ENCODE assay signal across 9 cellular contexts in the genomic region with DNA sequence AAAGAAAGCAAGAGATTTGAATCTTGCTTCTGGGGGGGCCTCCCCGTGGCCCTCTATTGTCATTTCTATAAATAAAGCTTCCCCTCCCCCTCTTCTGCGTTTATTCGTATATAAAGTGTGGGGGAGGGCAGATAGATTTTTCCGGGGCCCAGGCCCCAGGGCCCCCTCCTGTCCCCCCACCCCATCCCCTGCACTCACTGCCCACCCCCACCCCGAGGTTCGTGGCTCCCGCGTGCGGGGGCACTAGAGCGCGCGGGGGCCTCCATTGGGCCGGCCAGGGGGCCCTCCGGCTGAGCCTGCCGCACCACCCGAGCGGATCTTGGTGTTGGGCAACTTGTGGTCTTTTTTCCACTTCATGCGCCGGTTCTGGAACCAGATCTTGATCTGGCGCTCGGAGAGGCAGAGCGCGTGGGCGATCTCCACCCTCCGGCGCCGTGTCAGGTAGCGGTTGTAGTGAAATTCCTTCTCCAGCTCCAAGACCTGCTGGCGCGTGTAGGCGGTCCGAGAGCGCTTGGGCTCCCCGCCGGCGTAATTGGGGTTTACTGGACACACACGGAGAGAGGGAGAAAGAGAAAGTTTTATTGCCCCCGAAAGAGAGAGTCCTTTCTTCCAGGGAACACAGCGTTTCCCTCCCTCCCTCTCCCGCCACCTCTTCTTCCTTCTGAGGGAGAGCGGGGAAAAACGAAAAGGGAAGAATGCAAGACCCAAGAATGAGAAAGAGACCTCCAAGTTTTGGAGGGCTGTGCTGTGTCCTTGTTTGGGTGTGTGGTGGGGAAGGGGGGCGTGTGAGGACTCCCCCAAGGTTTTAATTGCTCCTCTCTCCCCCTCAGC. TPM values are rescaled to one million over a fixed set of nuclear protein-coding genes. Genes with fewer than 3 reads are reported as not detected.
A peak's percentile ranks its signal among the peaks of the same experiment; 100 is the strongest.
DNase-seq lines count a peak whose midpoint lies in the region; ATAC-seq, FAIRE-seq and TF ChIP-seq lines count a peak whose summit lies in the region.
"Had no signal": no experiment of that assay in that cellular context is flagged by ENCODE, and none has a peak within 500 bp of the region (broad histone marks: within the 10 kb centered on the region; RNA-seq: fewer than 3 reads in every experiment).

No MANE protein-coding gene starts in this region.

- TF ChIP-seq CTCF in liver (IDR thresholded peaks at IDR 0.05; ENCODE audit: low read depth, low read length, missing input control) (no peak), HepG2 (CRISPR knock-in tag; IDR thresholded peaks at IDR 0.05) (no peak), astrocyte of the cerebellum (IDR thresholded peaks at IDR 0.05; ENCODE audit: low read depth, low read length, missing control alignments) (no peak)

- POLR2A ChIA-PET in HepG2 (lab: Yijun Ruan, JAX): no interaction called here

- H3K27ac ChIP-seq in liver (ENCODE audit: low read depth in 1 of 2, low read length in 2 of 2) (peak overlapping the region; percentile 70 to 72), HepG2 (ENCODE audit: extremely low read length, insufficient read depth, low read length) (no peak overlapping the region), mesenchymal stem cell (ENCODE audit: low read length, poor library complexity, severe bottlenecking) (peak overlapping the region; percentile 37), aorta (ENCODE audit: low read depth in 1 of 2, low read length in 2 of 2) (peak overlapping the region; percentile 11 to 88)

- intact Hi-C loops in HepG2 (cut with micrococcal nuclease; ENCODE audit: unreplicated experiment): no loop called here
- intact Hi-C loops in aorta (cut with DNase I): loop anchor here in 1 of 2 donors (1.0 kb wide), 2 partner anchors 29 to 33 kb away; no protein-coding TSS in a partner anchor

- H3K4me1 ChIP-seq in liver (ENCODE audit: control insufficient read depth in 4 of 4, insufficient read depth in 4 of 4, low read length in 3 of 4) (peaks cover 0 to 3% (median 1%) of the 10 kb centered on the region in 4 donors), HepG2 (ENCODE audit: insufficient read depth, low read length) (no peaks in the 10 kb centered on the region), mesenchymal stem cell (ENCODE audit: control insufficient read depth, insufficient read depth, low read depth, low read length) (peaks cover 38% of the 10 kb centered on the region), aorta (ENCODE audit: control insufficient read depth in 1 of 2, insufficient read depth in 2 of 2, low read length in 2 of 2) (peaks cover 0 to 7% of the 10 kb centered on the region in 2 donors)

- H4K20me1 ChIP-seq in HepG2 (ENCODE audit: insufficient read depth, low read length): no peaks in the 10 kb centered on the region; the same call in 1 of the 2 replicates

- TF ChIP-seq RAD21 in liver (IDR thresholded peaks at IDR 0.05) (no peak), HepG2 (CRISPR knock-in tag; IDR thresholded peaks at IDR 0.05) (no peak)

- TF ChIP-seq POLR2A in HepG2 (IDR thresholded peaks at IDR 0.05; ENCODE audit: insufficient read depth in 1 of 2, low read depth in 2 of 2, low read length in 2 of 2): no peak

- H3K14ac ChIP-seq in mesenchymal stem cell (ENCODE audit: low read length in 2 of 2): peak overlapping the region in 1 of 2 experiments; percentile 88

- H4K8ac ChIP-seq in mesenchymal stem cell (ENCODE audit: low read length): peak overlapping the region; percentile 73

- H3K27me3 ChIP-seq in liver (ENCODE audit: control insufficient read depth in 4 of 4, insufficient read depth in 4 of 4, low read length in 3 of 4) (peaks cover 0 to 24% (median 5%) of the 10 kb centered on the region in 4 donors), HepG2 (ENCODE audit: control insufficient read depth in 1 of 2, insufficient read depth in 2 of 2, low read length in 2 of 2) (peaks cover 35 to 89% of the 10 kb centered on the region in 2 experiments), mesenchymal stem cell (ENCODE audit: control insufficient read depth in 1 of 2, insufficient read depth in 1 of 2, low read length in 2 of 2) (peaks cover 0 to 4% of the 10 kb centered on the region in 2 experiments), aorta (ENCODE audit: control insufficient read depth in 1 of 2, insufficient read depth in 2 of 2, low read length in 1 of 2) (no peaks in the 10 kb centered on the region)

- peaks cover 5% of the 10 kb centered on the region for H3K79me1 ChIP-seq in mesenchymal stem cell (replicated peaks; ENCODE audit: low read length, poor library complexity, severe bottlenecking)

- DNase-seq in HepG2 (ENCODE audit: low spot score) (no peak), astrocyte of the cerebellum (ENCODE audit: low read depth) (no peak), mesenchymal stem cell (peak; percentile 84), aorta (peak; percentile 82 to 88), DMS153 (lab: John Stamatoyannopoulos, UW) (no peak), HTR-8/SVneo (ENCODE audit: insufficient read length, low spot score) (no peak)
- DNase-seq: caudate nucleus had no signal

- H2BK120ac ChIP-seq in mesenchymal stem cell (ENCODE audit: low read depth, low read length): peak overlapping the region; percentile 98

- no peak overlapping the region for H2BK15ac ChIP-seq in mesenchymal stem cell (ENCODE audit: low read depth, poor library complexity, severe bottlenecking)

- H2AK5ac ChIP-seq in mesenchymal stem cell (ENCODE audit: low read length, severe bottlenecking): no peak overlapping the region

- H3K4me3 ChIP-seq in liver (ENCODE audit: low read depth in 1 of 3, low read length in 3 of 3): peak overlapping the region in 1 of 3 donors; percentile 46
- H3K4me3 ChIP-seq in HepG2 (replicated peaks in 1 of 3; ENCODE audit: insufficient read depth in 1 of 3, low read depth in 2 of 3, low read length in 3 of 3): no peak overlapping the region
- peak overlapping the region; percentile 82 for H3K4me3 ChIP-seq in astrocyte of the cerebellum (ENCODE audit: low read depth, low read length)
- H3K4me3 ChIP-seq in mesenchymal stem cell (ENCODE audit: insufficient read depth in 1 of 2, low read depth in 1 of 2, low read length in 2 of 2): peak overlapping the region; percentile 18 to 96
- peak overlapping the region in 1 of 2 donors; percentile 40 for H3K4me3 ChIP-seq in aorta (ENCODE audit: low read length in 2 of 2)

- H2AFZ ChIP-seq in HepG2 (ENCODE audit: low read length): no peak overlapping the region
- no peak overlapping the region for H2AFZ ChIP-seq in mesenchymal stem cell (ENCODE audit: low read depth, low read length)

- H3K18ac ChIP-seq in mesenchymal stem cell (ENCODE audit: low read depth in 1 of 2, low read length in 2 of 2): peak overlapping the region; percentile 89 to 97

- H3K9me3 ChIP-seq in liver (ENCODE audit: control insufficient read depth in 4 of 4, low read length in 3 of 4) (no peaks in the 10 kb centered on the region), HepG2 (ENCODE audit: low read length) (no peaks in the 10 kb centered on the region), mesenchymal stem cell (ENCODE audit: control insufficient read depth, low read length) (no peaks in the 10 kb centered on the region), aorta (ENCODE audit: control insufficient read depth, low read length) (no peaks in the 10 kb centered on the region)

- H3K23ac ChIP-seq in mesenchymal stem cell (ENCODE audit: low read length in 2 of 2): peak overlapping the region in 1 of 2 experiments; percentile 91

- no TSS peak for BruUV-seq in HepG2 (replicated peaks; lab: Mats Ljungman, UMichigan)

- H4K91ac ChIP-seq in mesenchymal stem cell (ENCODE audit: low read length): peak overlapping the region; percentile 74

- H3K36me3 ChIP-seq in liver (ENCODE audit: control insufficient read depth in 4 of 4, insufficient read depth in 3 of 4, low read depth in 1 of 4, low read length in 3 of 4) (no peaks in the 10 kb centered on the region), HepG2 (replicated peaks in 1 of 2; ENCODE audit: control insufficient read depth in 1 of 2, insufficient read depth in 2 of 2, low read length in 2 of 2) (no peaks in the 10 kb centered on the region), mesenchymal stem cell (ENCODE audit: control insufficient read depth in 1 of 2, insufficient read depth in 2 of 2, low read depth in 1 of 2, low read length in 2 of 2) (peaks cover 10 to 15% of the 10 kb centered on the region in 2 experiments), aorta (ENCODE audit: control insufficient read depth in 1 of 2, insufficient read depth in 2 of 2, low read length in 1 of 2) (no peaks in the 10 kb centered on the region)

- H3K79me2 ChIP-seq in HepG2 (ENCODE audit: insufficient read depth, low read length): no peaks in the 10 kb centered on the region

- WGBS in liver: 15% methylated on average over 43 of the region's 43 CpGs
- WGBS in HepG2 (ENCODE audit: low lambda C conversion rate): 26% methylated on average over 43 of the region's 43 CpGs
- WGBS in mesenchymal stem cell: under 1% methylated on average over 24 of the region's 43 CpGs
- WGBS in aorta, 2 donors: 7% methylated on average over 42 of the region's 43 CpGs

- ATAC-seq in HepG2 (no peak), aorta (ENCODE audit: low FRiP score) (peak; percentile 37), GM21528 (IDR thresholded peaks at IDR 0.05; ENCODE audit: low FRiP score, unreplicated experiment) (no peak)

- peak overlapping the region; percentile 59 for H2BK5ac ChIP-seq in mesenchymal stem cell (ENCODE audit: low read depth, low read length, poor library complexity, severe bottlenecking)

- H3K9ac ChIP-seq in liver (ENCODE audit: low read depth in 1 of 2, low read length in 2 of 2) (no peak overlapping the region), HepG2 (ENCODE audit: insufficient read depth, low read depth, low read length) (no peak overlapping the region), mesenchymal stem cell (ENCODE audit: low read length) (peak overlapping the region; percentile 95)

- H3K4me2 ChIP-seq in HepG2 (ENCODE audit: low read depth, low read length) (no peak overlapping the region), mesenchymal stem cell (ENCODE audit: low read length, poor library complexity, severe bottlenecking) (peak overlapping the region; percentile 60)

- FAIRE-seq in HepG2 (lab: Jason Lieb, UNC) (no peak), HTR-8/SVneo (lab: Jason Lieb, UNC) (no peak)

- CTCF ChIA-PET in HepG2 (lab: Yijun Ruan, JAX; ENCODE audit: low intra/inter-chr PET ratio, low total read pairs): no interaction called here

- H2BK12ac ChIP-seq in mesenchymal stem cell (ENCODE audit: low read length in 2 of 2): peak overlapping the region in 1 of 2 experiments; percentile 7

- TF ChIP-seq EP300 in HepG2 (IDR thresholded peaks at IDR 0.05; ENCODE audit: low read depth in 2 of 2, low read length in 2 of 2) (no peak), HepG2 (CRISPR knock-in tag; IDR thresholded peaks at IDR 0.05; ENCODE audit: borderline replicate concordance) (no peak)

- H3K4ac ChIP-seq in mesenchymal stem cell (ENCODE audit: low read depth in 1 of 2, low read length in 2 of 2): peak overlapping the region; percentile 60 to 98

- in situ Hi-C loops in HepG2 (cut with HindIII; ENCODE audit: extremely low pct_ligation_motif_present, low pct_unique_long_range_greater_than_20kb) (no loop called here), astrocyte of the cerebellum (cut with HindIII; ENCODE audit: low sequenced_read_pairs) (no loop called here)

RNA-seq across cellular contexts. Expression of gene HOXB4, which starts 1.5 kb away (rescaled TPM):
- total RNA-seq in liver: under 1 TPM; 0.65 to 0.75 TPM
- under 1 TPM; 0.19 to 0.35 TPM for polyA plus RNA-seq in liver
- not detected in 2 replicates for total RNA-seq in HepG2 (2016; rRNA removed; fragmentation: Illumina TruSeq; extraction: Trizol)
- total RNA-seq in HepG2 (2016; cell fraction: cytosol; rRNA removed; fragmentation: Illumina TruSeq; extraction: Trizol; ENCODE audit: low read depth): not detected in 2 replicates
- not detected in 2 replicates for total RNA-seq in HepG2 (2016; cell fraction: insoluble cytoplasmic fraction; rRNA removed; fragmentation: Illumina TruSeq; extraction: Trizol)
- not detected in 2 replicates for total RNA-seq in HepG2 (2016; cell fraction: membrane; rRNA removed; fragmentation: Illumina TruSeq; extraction: Trizol)
- not detected in 2 replicates for total RNA-seq in HepG2 (2016; cell fraction: nucleus; rRNA removed; fragmentation: Illumina TruSeq; extraction: Trizol)
- not detected in 2 replicates for polyA plus RNA-seq in HepG2 (2011; rRNA removed)
- not detected in 2 replicates for polyA plus RNA-seq in HepG2 (2011; cell fraction: cytosol; rRNA removed)
- polyA plus RNA-seq in HepG2 (2011; cell fraction: nucleus; rRNA removed): not detected in 2 replicates
- not detected in 2 replicates for polyA plus RNA-seq in HepG2 (2012)
- not detected in 2 replicates for polyA plus RNA-seq in HepG2 (2016; cell fraction: cytosol; fragmentation: Illumina TruSeq; extraction: Trizol; ENCODE audit: low read depth)
- not detected in 2 replicates for polyA plus RNA-seq in HepG2 (2016; cell fraction: insoluble cytoplasmic fraction; fragmentation: Illumina TruSeq; extraction: Trizol; ENCODE audit: low read depth)
- polyA plus RNA-seq in HepG2 (2016; cell fraction: membrane; fragmentation: Illumina TruSeq; extraction: Trizol; ENCODE audit: low read depth): not detected in 2 replicates
- not detected in 2 replicates for polyA plus RNA-seq in HepG2 (2016; cell fraction: nucleus; fragmentation: Illumina TruSeq; extraction: Trizol; ENCODE audit: insufficient read depth, low read depth)
- 0.04 and 0.49 TPM in 2 replicates for polyA minus RNA-seq in HepG2 (2011; rRNA and poly(A)+ RNA removed; ENCODE audit: low replicate concordance)
- not detected in 2 replicates for polyA minus RNA-seq in HepG2 (2011; cell fraction: cytosol; rRNA and poly(A)+ RNA removed)
- polyA minus RNA-seq in HepG2 (2011; cell fraction: nucleus; rRNA and poly(A)+ RNA removed): not detected in 2 replicates
- polyA plus RNA-seq in mesenchymal stem cell (2013, experiment 1 of 2): 5.9 TPM
- 5.9 TPM for polyA plus RNA-seq in mesenchymal stem cell (2013, experiment 2 of 2)
- 10 to 100 TPM in 1 of 2 donors, 1 to 10 TPM in 1; 6.6 to 17.9 TPM for total RNA-seq in aorta
- polyA plus RNA-seq in aorta: 10 to 100 TPM in 1 of 2 donors, 1 to 10 TPM in 1; 1.4 to 11.5 TPM

RNA-seq across cellular contexts. Expression of gene HOXB3, which starts 13.3 kb away (rescaled TPM):
- total RNA-seq in liver (1 to 10 TPM in 1 of 2 donors, under 1 TPM in 1; 0.75 to 2.2 TPM), HepG2 (2016; rRNA removed; fragmentation: Illumina TruSeq; extraction: Trizol) (not detected in 2 replicates), aorta (10 to 100 TPM; 20.0 to 62.9 TPM)
- polyA plus RNA-seq in liver (1 to 10 TPM; 1.0 to 1.3 TPM), HepG2 (2011; rRNA removed) (not detected in 2 replicates), aorta (10 to 100 TPM in 1 of 2 donors, 1 to 10 TPM in 1; 2.4 to 30.5 TPM)
- not detected in 2 replicates for total RNA-seq in HepG2 (2016; cell fraction: cytosol; rRNA removed; fragmentation: Illumina TruSeq; extraction: Trizol; ENCODE audit: low read depth)
- total RNA-seq in HepG2 (2016; cell fraction: insoluble cytoplasmic fraction; rRNA removed; fragmentation: Illumina TruSeq; extraction: Trizol): not detected in 2 replicates
- total RNA-seq in HepG2 (2016; cell fraction: membrane; rRNA removed; fragmentation: Illumina TruSeq; extraction: Trizol): not detected in 2 replicates
- not detected in 2 replicates for total RNA-seq in HepG2 (2016; cell fraction: nucleus; rRNA removed; fragmentation: Illumina TruSeq; extraction: Trizol)
- not detected in 2 replicates for polyA plus RNA-seq in HepG2 (2011; cell fraction: cytosol; rRNA removed)
- 0.28 TPM in 1 of 2 replicates, not detected in the other for polyA plus RNA-seq in HepG2 (2011; cell fraction: nucleus; rRNA removed)
- polyA plus RNA-seq in HepG2 (2012): not detected in 2 replicates
- not detected in 2 replicates for polyA plus RNA-seq in HepG2 (2016; cell fraction: cytosol; fragmentation: Illumina TruSeq; extraction: Trizol; ENCODE audit: low read depth)
- not detected in 2 replicates for polyA plus RNA-seq in HepG2 (2016; cell fraction: insoluble cytoplasmic fraction; fragmentation: Illumina TruSeq; extraction: Trizol; ENCODE audit: low read depth)
- not detected in 2 replicates for polyA plus RNA-seq in HepG2 (2016; cell fraction: membrane; fragmentation: Illumina TruSeq; extraction: Trizol; ENCODE audit: low read depth)
- polyA plus RNA-seq in HepG2 (2016; cell fraction: nucleus; fragmentation: Illumina TruSeq; extraction: Trizol; ENCODE audit: insufficient read depth, low read depth): not detected in 2 replicates
- polyA minus RNA-seq in HepG2 (2011; rRNA and poly(A)+ RNA removed; ENCODE audit: low replicate concordance): 2.3 TPM in 1 of 2 replicates, not detected in the other
- not detected in 2 replicates for polyA minus RNA-seq in HepG2 (2011; cell fraction: cytosol; rRNA and poly(A)+ RNA removed)
- polyA minus RNA-seq in HepG2 (2011; cell fraction: nucleus; rRNA and poly(A)+ RNA removed): not detected in 2 replicates
- polyA plus RNA-seq in mesenchymal stem cell (2013, experiment 1 of 2): 39.4 TPM
- 35.7 TPM for polyA plus RNA-seq in mesenchymal stem cell (2013, experiment 2 of 2)

RNA-seq across cellular contexts. Expression of gene HOXB5, which starts 16.9 kb away (rescaled TPM):
- total RNA-seq in liver (under 1 TPM in 1 of 2 donors, not detected in 1; 0.08 TPM), HepG2 (2016; rRNA removed; fragmentation: Illumina TruSeq; extraction: Trizol) (not detected in 2 replicates), aorta (1 to 10 TPM; 1.4 to 5.9 TPM)
- polyA plus RNA-seq in liver (under 1 TPM; 0.36 to 0.38 TPM), HepG2 (2011; rRNA removed) (not detected in 2 replicates), aorta (1 to 10 TPM in 1 of 2 donors, not detected in 1; 3.6 TPM)
- total RNA-seq in HepG2 (2016; cell fraction: cytosol; rRNA removed; fragmentation: Illumina TruSeq; extraction: Trizol; ENCODE audit: low read depth): not detected in 2 replicates
- total RNA-seq in HepG2 (2016; cell fraction: insoluble cytoplasmic fraction; rRNA removed; fragmentation: Illumina TruSeq; extraction: Trizol): not detected in 2 replicates
- not detected in 2 replicates for total RNA-seq in HepG2 (2016; cell fraction: membrane; rRNA removed; fragmentation: Illumina TruSeq; extraction: Trizol)
- total RNA-seq in HepG2 (2016; cell fraction: nucleus; rRNA removed; fragmentation: Illumina TruSeq; extraction: Trizol): not detected in 2 replicates
- not detected in 2 replicates for polyA plus RNA-seq in HepG2 (2011; cell fraction: cytosol; rRNA removed)
- not detected in 2 replicates for polyA plus RNA-seq in HepG2 (2011; cell fraction: nucleus; rRNA removed)
- not detected in 2 replicates for polyA plus RNA-seq in HepG2 (2012)
- not detected in 2 replicates for polyA plus RNA-seq in HepG2 (2016; cell fraction: cytosol; fragmentation: Illumina TruSeq; extraction: Trizol; ENCODE audit: low read depth)
- polyA plus RNA-seq in HepG2 (2016; cell fraction: insoluble cytoplasmic fraction; fragmentation: Illumina TruSeq; extraction: Trizol; ENCODE audit: low read depth): not detected in 2 replicates
- polyA plus RNA-seq in HepG2 (2016; cell fraction: membrane; fragmentation: Illumina TruSeq; extraction: Trizol; ENCODE audit: low read depth): not detected in 2 replicates
- polyA plus RNA-seq in HepG2 (2016; cell fraction: nucleus; fragmentation: Illumina TruSeq; extraction: Trizol; ENCODE audit: insufficient read depth, low read depth): not detected in 2 replicates
- polyA minus RNA-seq in HepG2 (2011; rRNA and poly(A)+ RNA removed; ENCODE audit: low replicate concordance): 0.49 TPM in 1 of 2 replicates, not detected in the other
- polyA minus RNA-seq in HepG2 (2011; cell fraction: cytosol; rRNA and poly(A)+ RNA removed): not detected in 2 replicates
- polyA minus RNA-seq in HepG2 (2011; cell fraction: nucleus; rRNA and poly(A)+ RNA removed): not detected in 2 replicates
- 15.0 TPM for polyA plus RNA-seq in mesenchymal stem cell (2013, experiment 1 of 2)
- 14.1 TPM for polyA plus RNA-seq in mesenchymal stem cell (2013, experiment 2 of 2)

RNA-seq across cellular contexts. Expression of gene HOXB6, which starts 28.1 kb away (rescaled TPM):
- total RNA-seq in liver (under 1 TPM; 0.17 to 0.33 TPM), HepG2 (2016; rRNA removed; fragmentation: Illumina TruSeq; extraction: Trizol) (not detected in 2 replicates), aorta (10 to 100 TPM in 1 of 2 donors, 1 to 10 TPM in 1; 5.8 to 16.8 TPM)
- polyA plus RNA-seq in liver (1 to 10 TPM in 1 of 2 donors, under 1 TPM in 1; 0.58 to 1.1 TPM), HepG2 (2011; rRNA removed) (not detected in 2 replicates), aorta (1 to 10 TPM; 3.9 to 4.1 TPM)
- total RNA-seq in HepG2 (2016; cell fraction: cytosol; rRNA removed; fragmentation: Illumina TruSeq; extraction: Trizol; ENCODE audit: low read depth): not detected in 2 replicates
- not detected in 2 replicates for total RNA-seq in HepG2 (2016; cell fraction: insoluble cytoplasmic fraction; rRNA removed; fragmentation: Illumina TruSeq; extraction: Trizol)
- not detected in 2 replicates for total RNA-seq in HepG2 (2016; cell fraction: membrane; rRNA removed; fragmentation: Illumina TruSeq; extraction: Trizol)
- not detected in 2 replicates for total RNA-seq in HepG2 (2016; cell fraction: nucleus; rRNA removed; fragmentation: Illumina TruSeq; extraction: Trizol)
- not detected in 2 replicates for polyA plus RNA-seq in HepG2 (2011; cell fraction: cytosol; rRNA removed)
- polyA plus RNA-seq in HepG2 (2011; cell fraction: nucleus; rRNA removed): not detected in 2 replicates
- polyA plus RNA-seq in HepG2 (2012): not detected in 2 replicates
- not detected in 2 replicates for polyA plus RNA-seq in HepG2 (2016; cell fraction: cytosol; fragmentation: Illumina TruSeq; extraction: Trizol; ENCODE audit: low read depth)
- not detected in 2 replicates for polyA plus RNA-seq in HepG2 (2016; cell fraction: insoluble cytoplasmic fraction; fragmentation: Illumina TruSeq; extraction: Trizol; ENCODE audit: low read depth)
- polyA plus RNA-seq in HepG2 (2016; cell fraction: membrane; fragmentation: Illumina TruSeq; extraction: Trizol; ENCODE audit: low read depth): not detected in 2 replicates
- not detected in 2 replicates for polyA plus RNA-seq in HepG2 (2016; cell fraction: nucleus; fragmentation: Illumina TruSeq; extraction: Trizol; ENCODE audit: insufficient read depth, low read depth)
- 3.5 TPM in 1 of 2 replicates, not detected in the other for polyA minus RNA-seq in HepG2 (2011; rRNA and poly(A)+ RNA removed; ENCODE audit: low replicate concordance)
- not detected in 2 replicates for polyA minus RNA-seq in HepG2 (2011; cell fraction: cytosol; rRNA and poly(A)+ RNA removed)
- polyA minus RNA-seq in HepG2 (2011; cell fraction: nucleus; rRNA and poly(A)+ RNA removed): not detected in 2 replicates
- 37.1 TPM for polyA plus RNA-seq in mesenchymal stem cell (2013, experiment 1 of 2)
- 35.9 TPM for polyA plus RNA-seq in mesenchymal stem cell (2013, experiment 2 of 2)

RNA-seq across cellular contexts. Expression of gene HOXB2, which starts 31.8 kb away (rescaled TPM):
- 1 to 10 TPM in 1 of 2 donors, under 1 TPM in 1; 0.67 to 2.3 TPM for total RNA-seq in liver
- 1 to 10 TPM; 1.3 to 2.5 TPM for polyA plus RNA-seq in liver
- not detected in 2 replicates for total RNA-seq in HepG2 (2016; rRNA removed; fragmentation: Illumina TruSeq; extraction: Trizol)
- total RNA-seq in HepG2 (2016; cell fraction: cytosol; rRNA removed; fragmentation: Illumina TruSeq; extraction: Trizol; ENCODE audit: low read depth): not detected in 2 replicates
- not detected in 2 replicates for total RNA-seq in HepG2 (2016; cell fraction: insoluble cytoplasmic fraction; rRNA removed; fragmentation: Illumina TruSeq; extraction: Trizol)
- total RNA-seq in HepG2 (2016; cell fraction: membrane; rRNA removed; fragmentation: Illumina TruSeq; extraction: Trizol): not detected in 2 replicates
- not detected in 2 replicates for total RNA-seq in HepG2 (2016; cell fraction: nucleus; rRNA removed; fragmentation: Illumina TruSeq; extraction: Trizol)
- not detected in 2 replicates for polyA plus RNA-seq in HepG2 (2011; rRNA removed)
- not detected in 2 replicates for polyA plus RNA-seq in HepG2 (2011; cell fraction: cytosol; rRNA removed)
- polyA plus RNA-seq in HepG2 (2011; cell fraction: nucleus; rRNA removed): not detected in 2 replicates
- polyA plus RNA-seq in HepG2 (2012): not detected in 2 replicates
- not detected in 2 replicates for polyA plus RNA-seq in HepG2 (2016; cell fraction: cytosol; fragmentation: Illumina TruSeq; extraction: Trizol; ENCODE audit: low read depth)
- polyA plus RNA-seq in HepG2 (2016; cell fraction: insoluble cytoplasmic fraction; fragmentation: Illumina TruSeq; extraction: Trizol; ENCODE audit: low read depth): not detected in 2 replicates
- not detected in 2 replicates for polyA plus RNA-seq in HepG2 (2016; cell fraction: membrane; fragmentation: Illumina TruSeq; extraction: Trizol; ENCODE audit: low read depth)
- not detected in 2 replicates for polyA plus RNA-seq in HepG2 (2016; cell fraction: nucleus; fragmentation: Illumina TruSeq; extraction: Trizol; ENCODE audit: insufficient read depth, low read depth)
- 0.28 TPM in 1 of 2 replicates, not detected in the other for polyA minus RNA-seq in HepG2 (2011; rRNA and poly(A)+ RNA removed; ENCODE audit: low replicate concordance)
- polyA minus RNA-seq in HepG2 (2011; cell fraction: cytosol; rRNA and poly(A)+ RNA removed): not detected in 2 replicates
- polyA minus RNA-seq in HepG2 (2011; cell fraction: nucleus; rRNA and poly(A)+ RNA removed): not detected in 2 replicates
- 51.3 TPM for polyA plus RNA-seq in mesenchymal stem cell (2013, experiment 1 of 2)
- polyA plus RNA-seq in mesenchymal stem cell (2013, experiment 2 of 2): 53.0 TPM
- total RNA-seq in aorta: 10 to 100 TPM; 25.4 to 36.9 TPM
- polyA plus RNA-seq in aorta: 10 to 100 TPM in 1 of 2 donors, 1 to 10 TPM in 1; 7.6 to 61.0 TPM

Comparison
In these comparisons a context has a peak if more than half of its experiments do, and no peak if none do; other contexts are left out.
1. H3K4me3 ChIP-seq: peak in astrocyte of the cerebellum (single experiment) and mesenchymal stem cell (2 of 2); none in HepG2 (0 of 3).
2. DNase-seq: peak in mesenchymal stem cell (single experiment) and aorta (2 of 2); none in HepG2 (single experiment), astrocyte of the cerebellum (single experiment), DMS153 (single experiment) and HTR-8/SVneo (single experiment).
3. RNA of gene HOXB4, which starts 1.5 kb away (total RNA-seq): 6.6 to 17.9 TPM in aorta; 0.65 to 0.75 TPM in liver and not detected in HepG2; every median in the first group is over 4 times any median in the second.
4. RNA of gene HOXB3, which starts 13.3 kb away (total RNA-seq): 20.0 to 62.9 TPM in aorta; 0.75 to 2.2 TPM in liver and not detected in HepG2; every median in the first group is over 4 times any median in the second.